Comparison of ENCODE assay signal across 1 cellular context in genomic region chr7:54080525-54080924, GRCh38.
A peak's percentile ranks its signal among the peaks of the same experiment; 100 is the strongest.
TF ChIP-seq lines count a peak whose summit lies in the region.

No MANE protein-coding gene starts in this region.

TF ChIP-seq in SK-N-SH, 30 proteins besides CTCF, POLR2A, EP300 and RAD21 (continued from another document):
- no peak for TF ChIP-seq SIN3A (IDR thresholded peaks at IDR 0.05; ENCODE audit: borderline replicate concordance, low read depth, low read length)
- peak; percentile 97 for TF ChIP-seq GATA2 (CRISPR knock-in tag; IDR thresholded peaks at IDR 0.05)
- peak; percentile 82 for TF ChIP-seq CHD2 (IDR thresholded peaks at IDR 0.05; ENCODE audit: low read length, partially characterized antibody)
- TF ChIP-seq EZH2phosphoT487 (IDR thresholded peaks at IDR 0.05; ENCODE audit: borderline replicate concordance, low read depth): no peak
- no peak for TF ChIP-seq FOSL2 (IDR thresholded peaks at IDR 0.05; ENCODE audit: borderline replicate concordance, low read depth)
- no peak for TF ChIP-seq YY1 (IDR thresholded peaks at IDR 0.05; ENCODE audit: low read depth)
- TF ChIP-seq MXI1 (IDR thresholded peaks at IDR 0.05; ENCODE audit: low read depth, low read length): peak; percentile 50; the same call in 1 of the 2 replicates
- peak; percentile 32; the same call in 1 of the 2 replicates for TF ChIP-seq TCF12 (IDR thresholded peaks at IDR 0.05)
- TF ChIP-seq, protein P1, sequence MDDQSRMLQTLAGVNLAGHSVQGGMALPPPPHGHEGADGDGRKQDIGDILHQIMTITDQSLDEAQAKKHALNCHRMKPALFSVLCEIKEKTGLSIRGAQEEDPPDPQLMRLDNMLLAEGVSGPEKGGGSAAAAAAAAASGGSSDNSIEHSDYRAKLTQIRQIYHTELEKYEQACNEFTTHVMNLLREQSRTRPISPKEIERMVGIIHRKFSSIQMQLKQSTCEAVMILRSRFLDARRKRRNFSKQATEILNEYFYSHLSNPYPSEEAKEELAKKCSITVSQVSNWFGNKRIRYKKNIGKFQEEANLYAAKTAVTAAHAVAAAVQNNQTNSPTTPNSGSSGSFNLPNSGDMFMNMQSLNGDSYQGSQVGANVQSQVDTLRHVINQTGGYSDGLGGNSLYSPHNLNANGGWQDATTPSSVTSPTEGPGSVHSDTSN (IDR thresholded peaks at IDR 0.05): peak; percentile 25; the same call in 1 of the 2 replicates
TF ChIP-seq in SK-N-SH: peak in this region for 8.
